In the genomic region with DNA sequence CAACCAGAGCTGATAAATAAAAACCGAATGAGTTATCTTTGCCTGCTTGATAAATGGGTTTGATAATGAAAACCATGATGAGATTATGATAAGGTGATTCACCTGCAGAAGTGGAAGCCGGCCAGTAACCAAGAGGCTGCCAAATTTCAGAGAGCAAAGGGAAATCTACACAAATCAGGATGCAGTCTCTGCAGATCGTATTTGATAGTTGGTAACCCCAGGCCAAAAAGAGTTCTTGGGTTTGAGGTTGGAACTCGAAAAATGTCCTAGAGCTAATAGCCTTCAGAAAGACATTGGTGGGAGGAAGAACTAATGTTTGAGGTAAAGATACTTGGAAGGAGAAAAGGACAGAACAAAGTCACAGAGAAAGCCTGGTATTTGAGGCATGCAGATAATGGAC, we compare ENCODE assay signal across 2 cellular contexts.
TF ChIP-seq lines count a peak whose summit lies in the region.

No MANE protein-coding gene starts in this region.

TF ChIP-seq in IMR-90, 13 proteins besides CTCF, POLR2A, EP300 and RAD21:
- no peak for TF ChIP-seq RCOR1 (IDR thresholded peaks at IDR 0.05; ENCODE audit: insufficient replicate concordance, low read length)
- no peak for TF ChIP-seq MAFK (IDR thresholded peaks at IDR 0.05; ENCODE audit: low read depth, low read length)
- no peak for TF ChIP-seq FOS (IDR thresholded peaks at IDR 0.05; ENCODE audit: low read depth, low read length)
- TF ChIP-seq NFE2L2 (IDR thresholded peaks at IDR 0.05; ENCODE audit: low read depth, low read length): no peak
- TF ChIP-seq, protein P1, sequence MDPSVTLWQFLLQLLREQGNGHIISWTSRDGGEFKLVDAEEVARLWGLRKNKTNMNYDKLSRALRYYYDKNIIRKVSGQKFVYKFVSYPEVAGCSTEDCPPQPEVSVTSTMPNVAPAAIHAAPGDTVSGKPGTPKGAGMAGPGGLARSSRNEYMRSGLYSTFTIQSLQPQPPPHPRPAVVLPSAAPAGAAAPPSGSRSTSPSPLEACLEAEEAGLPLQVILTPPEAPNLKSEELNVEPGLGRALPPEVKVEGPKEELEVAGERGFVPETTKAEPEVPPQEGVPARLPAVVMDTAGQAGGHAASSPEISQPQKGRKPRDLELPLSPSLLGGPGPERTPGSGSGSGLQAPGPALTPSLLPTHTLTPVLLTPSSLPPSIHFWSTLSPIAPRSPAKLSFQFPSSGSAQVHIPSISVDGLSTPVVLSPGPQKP (IDR thresholded peaks at IDR 0.05; ENCODE audit: borderline replicate concordance, low read depth, low read length): no peak
- TF ChIP-seq, protein P2, sequence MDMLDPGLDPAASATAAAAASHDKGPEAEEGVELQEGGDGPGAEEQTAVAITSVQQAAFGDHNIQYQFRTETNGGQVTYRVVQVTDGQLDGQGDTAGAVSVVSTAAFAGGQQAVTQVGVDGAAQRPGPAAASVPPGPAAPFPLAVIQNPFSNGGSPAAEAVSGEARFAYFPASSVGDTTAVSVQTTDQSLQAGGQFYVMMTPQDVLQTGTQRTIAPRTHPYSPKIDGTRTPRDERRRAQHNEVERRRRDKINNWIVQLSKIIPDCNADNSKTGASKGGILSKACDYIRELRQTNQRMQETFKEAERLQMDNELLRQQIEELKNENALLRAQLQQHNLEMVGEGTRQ (IDR thresholded peaks at IDR 0.05; ENCODE audit: low read depth, low read length): no peak

TF ChIP-seq in WTC11, 78 proteins besides CTCF, POLR2A, EP300 and RAD21:
- TF ChIP-seq ZBTB21 (CRISPR knock-in tag; IDR thresholded peaks at IDR 0.05; ENCODE audit: borderline replicate concordance): no peak
- no peak for TF ChIP-seq GTF2I (CRISPR knock-in tag; conservative IDR thresholded peaks at IDR 0.05)
- no peak for TF ChIP-seq RORB (CRISPR knock-in tag; IDR thresholded peaks at IDR 0.05)
- no peak for TF ChIP-seq NR3C1 (CRISPR knock-in tag; conservative IDR thresholded peaks at IDR 0.05; ENCODE audit: low read depth)
- TF ChIP-seq, protein P3, sequence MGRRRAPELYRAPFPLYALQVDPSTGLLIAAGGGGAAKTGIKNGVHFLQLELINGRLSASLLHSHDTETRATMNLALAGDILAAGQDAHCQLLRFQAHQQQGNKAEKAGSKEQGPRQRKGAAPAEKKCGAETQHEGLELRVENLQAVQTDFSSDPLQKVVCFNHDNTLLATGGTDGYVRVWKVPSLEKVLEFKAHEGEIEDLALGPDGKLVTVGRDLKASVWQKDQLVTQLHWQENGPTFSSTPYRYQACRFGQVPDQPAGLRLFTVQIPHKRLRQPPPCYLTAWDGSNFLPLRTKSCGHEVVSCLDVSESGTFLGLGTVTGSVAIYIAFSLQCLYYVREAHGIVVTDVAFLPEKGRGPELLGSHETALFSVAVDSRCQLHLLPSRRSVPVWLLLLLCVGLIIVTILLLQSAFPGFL (CRISPR knock-in tag; IDR thresholded peaks at IDR 0.05; ENCODE audit: borderline replicate concordance): no peak
- TF ChIP-seq EMX1 (CRISPR knock-in tag; IDR thresholded peaks at IDR 0.05): no peak
- no peak for TF ChIP-seq NR2C2 (CRISPR knock-in tag; IDR thresholded peaks at IDR 0.05)
- TF ChIP-seq, protein P4, sequence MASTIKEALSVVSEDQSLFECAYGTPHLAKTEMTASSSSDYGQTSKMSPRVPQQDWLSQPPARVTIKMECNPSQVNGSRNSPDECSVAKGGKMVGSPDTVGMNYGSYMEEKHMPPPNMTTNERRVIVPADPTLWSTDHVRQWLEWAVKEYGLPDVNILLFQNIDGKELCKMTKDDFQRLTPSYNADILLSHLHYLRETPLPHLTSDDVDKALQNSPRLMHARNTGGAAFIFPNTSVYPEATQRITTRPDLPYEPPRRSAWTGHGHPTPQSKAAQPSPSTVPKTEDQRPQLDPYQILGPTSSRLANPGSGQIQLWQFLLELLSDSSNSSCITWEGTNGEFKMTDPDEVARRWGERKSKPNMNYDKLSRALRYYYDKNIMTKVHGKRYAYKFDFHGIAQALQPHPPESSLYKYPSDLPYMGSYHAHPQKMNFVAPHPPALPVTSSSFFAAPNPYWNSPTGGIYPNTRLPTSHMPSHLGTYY (CRISPR knock-in tag; IDR thresholded peaks at IDR 0.05): no peak
- no peak for TF ChIP-seq MXD4 (CRISPR knock-in tag; IDR thresholded peaks at IDR 0.05; ENCODE audit: borderline replicate concordance)
- TF ChIP-seq NFE2L1 (CRISPR knock-in tag; IDR thresholded peaks at IDR 0.05): no peak
- TF ChIP-seq PRRX2 (CRISPR knock-in tag; IDR thresholded peaks at IDR 0.05): no peak
